ENCODE assay signal across 2 cellular contexts in genomic region chr2:152467677-152468406, GRCh38.
TF ChIP-seq lines count a peak whose summit lies in the region.

No MANE protein-coding gene starts in this region.

TF ChIP-seq in SK-N-SH treated with all-trans-retinoic acid at 6 μM for 48 hours, 23 proteins besides CTCF, POLR2A, EP300 and RAD21 (continued from another document):
- TF ChIP-seq CSRNP3 (CRISPR knock-in tag; IDR thresholded peaks at IDR 0.05) (no peak), CSDC2 (CRISPR knock-in tag; IDR thresholded peaks at IDR 0.05) (no peak), POU6F1 (CRISPR knock-in tag; IDR thresholded peaks at IDR 0.05; ENCODE audit: borderline replicate concordance, low read depth) (no peak), PATZ1 (CRISPR knock-in tag; IDR thresholded peaks at IDR 0.05; ENCODE audit: borderline replicate concordance) (no peak), OSR1 (CRISPR knock-in tag; IDR thresholded peaks at IDR 0.05) (no peak), GLIS3 (CRISPR knock-in tag; IDR thresholded peaks at IDR 0.05) (no peak), RARB (CRISPR knock-in tag; IDR thresholded peaks at IDR 0.05) (no peak), SNAI2 (CRISPR knock-in tag; IDR thresholded peaks at IDR 0.05) (no peak), ZFP3 (CRISPR knock-in tag; IDR thresholded peaks at IDR 0.05) (no peak), ZNF565 (CRISPR knock-in tag; conservative IDR thresholded peaks at IDR 0.05; ENCODE audit: low read depth) (no peak)
TF ChIP-seq in SK-N-SH treated with all-trans-retinoic acid at 6 μM for 48 hours: peak in this region for 0.

TF ChIP-seq in SK-N-SH, 30 proteins besides CTCF, POLR2A, EP300 and RAD21 (continued from another document):
- no peak for TF ChIP-seq ZBTB33 (IDR thresholded peaks at IDR 0.05; ENCODE audit: borderline replicate concordance, low read depth)
- no peak for TF ChIP-seq RCOR1 (IDR thresholded peaks at IDR 0.05; ENCODE audit: low read length)
- no peak for TF ChIP-seq ELF1 (IDR thresholded peaks at IDR 0.05)
- TF ChIP-seq YY1 (IDR thresholded peaks at IDR 0.05; ENCODE audit: low read depth), result no peak
